24 cellular contexts compared by ENCODE assay signal in genomic region chr15:77009176-77009575, GRCh38. TPM values are rescaled to one million over a fixed set of nuclear protein-coding genes. Genes with fewer than 3 reads are reported as not detected.
DNase-seq lines count a peak whose midpoint lies in the region; ATAC-seq and TF ChIP-seq lines count a peak whose summit lies in the region.
"Had no signal": no experiment of that assay in that cellular context is flagged by ENCODE, and none has a peak within 500 bp of the region (broad histone marks: within the 10 kb centered on the region; RNA-seq: fewer than 3 reads in every experiment).

No MANE protein-coding gene starts in this region.

- H3K36me3 ChIP-seq in CD8-positive, alpha-beta memory T cell (ENCODE audit: insufficient read depth, low read length) = no peaks in the 10 kb centered on the region
- H3K36me3 ChIP-seq in neutrophil = peaks cover 55% of the 10 kb centered on the region
- H3K36me3 ChIP-seq: esophagus muscularis mucosa, prostate gland, sigmoid colon had no signal

- no peak for DNase-seq in activated CD4-positive, alpha-beta T cell treated with anti-CD3 and anti-CD28 coated beads for 36 hours
- no peak for DNase-seq in activated CD4-positive, alpha-beta T cell treated with anti-CD3 and anti-CD28 coated beads, Interleukin-2, amount 50 U/mL, for 4 hours
- no peak for DNase-seq in CD8-positive, alpha-beta memory T cell
- no peak for DNase-seq in NCI-H226
- no peak for DNase-seq in mesenteric fat pad (ENCODE audit: low spot score)
- DNase-seq in amniotic stem cell (lab: John Stamatoyannopoulos, UW) = no peak
- DNase-seq: 8988T; activated B cell treated with CpG ODN at 0.5 μM for 24 hours; activated naive CD4-positive, alpha-beta T cell; cortex of kidney; foreskin melanocyte; heart right ventricle; Kasumi-1; NCI-H146; NCI-H2107; sigmoid colon; stimulated activated CD4-positive, alpha-beta T cell treated with anti-CD3 and anti-CD28 coated beads, Interleukin-4, amount 100 ng/mL, for 4 hours; stimulated activated naive CD4-positive, alpha-beta T cell; testis had no signal

- intact Hi-C loops in activated CD4-positive, alpha-beta T cell treated with anti-CD3 and anti-CD28 coated beads for 36 hours (cut with DNase I, micrococcal nuclease) = loop anchor here in 1 of 2 experiments (10.0 kb wide), 1 partner anchor 1026 kb away; no protein-coding TSS in a partner anchor
- intact Hi-C loops in dendritic cell treated with granulocyte-macrophage colony-stimulating factor and Interleukin-4, amounts not matched to agents 40 ng/mL and 50 ng/mL, for 4 days (cut with micrococcal nuclease) = no loop called here

- H3K4me1 ChIP-seq in CD8-positive, alpha-beta memory T cell (ENCODE audit: insufficient read depth, low read length) = peaks cover 91% of the 10 kb centered on the region
- H3K4me1 ChIP-seq in neutrophil (ENCODE audit: control insufficient read depth in 1 of 2, insufficient read depth in 1 of 2, low read depth in 1 of 2, low read length in 1 of 2) = peaks cover 84 to 96% of the 10 kb centered on the region in 2 experiments
- H3K4me1 ChIP-seq: esophagus muscularis mucosa, prostate gland, sigmoid colon, testis had no signal

- H3K4me3 Mint-ChIP-seq in activated CD4-positive, alpha-beta T cell treated with anti-CD3 and anti-CD28 coated beads for 36 hours = no peak overlapping the region
- peak overlapping the region in 2 of 7 donors; percentile 34 to 49 for H3K4me3 Mint-ChIP-seq in CD8-positive, alpha-beta memory T cell
- no peak overlapping the region for H3K4me3 Mint-ChIP-seq in dendritic cell treated with granulocyte-macrophage colony-stimulating factor and Interleukin-4, amounts not matched to agents 40 ng/mL and 50 ng/mL, for 4 days
- H3K4me3 Mint-ChIP-seq: activated B cell treated with CpG ODN at 0.5 μM for 24 hours had no signal

- H3K27ac ChIP-seq in CD8-positive, alpha-beta memory T cell (ENCODE audit: low read depth, low read length) = no peak overlapping the region
- peak overlapping the region; percentile 94 for H3K27ac ChIP-seq in neutrophil
- H3K27ac ChIP-seq: esophagus muscularis mucosa, heart right ventricle, prostate gland, sigmoid colon, testis had no signal

- H3K27me3 Mint-ChIP-seq in activated CD4-positive, alpha-beta T cell treated with anti-CD3 and anti-CD28 coated beads for 36 hours = no peaks in the 10 kb centered on the region
- no peaks in the 10 kb centered on the region for H3K27me3 Mint-ChIP-seq in CD8-positive, alpha-beta memory T cell
- H3K27me3 Mint-ChIP-seq in dendritic cell treated with granulocyte-macrophage colony-stimulating factor and Interleukin-4, amounts not matched to agents 40 ng/mL and 50 ng/mL, for 4 days = no peaks in the 10 kb centered on the region
- H3K27me3 Mint-ChIP-seq: activated B cell treated with CpG ODN at 0.5 μM for 24 hours had no signal

- ATAC-seq in activated CD4-positive, alpha-beta T cell treated with anti-CD3 and anti-CD28 coated beads for 36 hours = no peak

- no peaks in the 10 kb centered on the region for H3K9me3 ChIP-seq in CD8-positive, alpha-beta memory T cell (ENCODE audit: low read length)
- H3K9me3 ChIP-seq in neutrophil = no peaks in the 10 kb centered on the region
- H3K9me3 ChIP-seq: esophagus muscularis mucosa, heart right ventricle, prostate gland, sigmoid colon, testis had no signal

- no peak overlapping the region for H3K4me3 ChIP-seq in CD8-positive, alpha-beta memory T cell (ENCODE audit: low read length)
- H3K4me3 ChIP-seq in neutrophil (ENCODE audit: low read depth in 1 of 2, low read length in 1 of 2) = no peak overlapping the region
- H3K4me3 ChIP-seq: esophagus muscularis mucosa, heart right ventricle, prostate gland, sigmoid colon, testis had no signal

- CTCF ChIA-PET in activated CD4-positive, alpha-beta T cell treated with anti-CD3 and anti-CD28 coated beads for 36 hours (lab: Charles Lee) = interaction anchor here (0.7 kb wide), 1 partner anchor 12 kb away, joined by 3 read pairs; no protein-coding TSS in a partner anchor
- CTCF ChIA-PET in CD8-positive, alpha-beta memory T cell (lab: Charles Lee) = interaction anchor here (0.7 to 5.1 kb wide), 3 partner anchors 15 to 35 kb away, joined by 3 to 26 read pairs (median 7); no protein-coding TSS in a partner anchor

- H3K9me3 Mint-ChIP-seq in activated CD4-positive, alpha-beta T cell treated with anti-CD3 and anti-CD28 coated beads for 36 hours (ENCODE audit: low read depth) = peaks cover 4% of the 10 kb centered on the region
- no peaks in the 10 kb centered on the region for H3K9me3 Mint-ChIP-seq in CD8-positive, alpha-beta memory T cell
- no peaks in the 10 kb centered on the region for H3K9me3 Mint-ChIP-seq in dendritic cell treated with granulocyte-macrophage colony-stimulating factor and Interleukin-4, amounts not matched to agents 40 ng/mL and 50 ng/mL, for 4 days
- H3K9me3 Mint-ChIP-seq: activated B cell treated with CpG ODN at 0.5 μM for 24 hours had no signal

- peaks cover 80% of the 10 kb centered on the region for H3K4me1 Mint-ChIP-seq in activated CD4-positive, alpha-beta T cell treated with anti-CD3 and anti-CD28 coated beads for 36 hours
- H3K4me1 Mint-ChIP-seq in CD8-positive, alpha-beta memory T cell = peaks cover 83 to 96% (median 94%) of the 10 kb centered on the region in 3 donors
- peaks cover 70% of the 10 kb centered on the region for H3K4me1 Mint-ChIP-seq in dendritic cell treated with granulocyte-macrophage colony-stimulating factor and Interleukin-4, amounts not matched to agents 40 ng/mL and 50 ng/mL, for 4 days (ENCODE audit: low read depth)

- POLR2A ChIA-PET in activated CD4-positive, alpha-beta T cell treated with anti-CD3 and anti-CD28 coated beads for 36 hours (lab: Charles Lee) = no interaction called here
- POLR2A ChIA-PET in CD8-positive, alpha-beta memory T cell (lab: Charles Lee) = no interaction called here

- TF ChIP-seq CTCF in neutrophil (IDR thresholded peaks at IDR 0.05) = no peak

- H3K27me3 ChIP-seq in CD8-positive, alpha-beta memory T cell (ENCODE audit: insufficient read depth, low read length, poor library complexity, severe bottlenecking) = no peaks in the 10 kb centered on the region
- H3K27me3 ChIP-seq in neutrophil = no peaks in the 10 kb centered on the region
- H3K27me3 ChIP-seq: esophagus muscularis mucosa, heart right ventricle, sigmoid colon, testis had no signal

- H3K27ac Mint-ChIP-seq in activated CD4-positive, alpha-beta T cell treated with anti-CD3 and anti-CD28 coated beads for 36 hours = peak overlapping the region; percentile 39
- H3K27ac Mint-ChIP-seq in CD8-positive, alpha-beta memory T cell = peak overlapping the region in 7 of 8 donors; percentile 61 to 92 (median 86)
- peak overlapping the region; percentile 31 for H3K27ac Mint-ChIP-seq in dendritic cell treated with granulocyte-macrophage colony-stimulating factor and Interleukin-4, amounts not matched to agents 40 ng/mL and 50 ng/mL, for 4 days
- H3K27ac Mint-ChIP-seq: activated B cell treated with CpG ODN at 0.5 μM for 24 hours had no signal

- peaks cover 54% of the 10 kb centered on the region for H3K36me3 Mint-ChIP-seq in activated CD4-positive, alpha-beta T cell treated with anti-CD3 and anti-CD28 coated beads for 36 hours (ENCODE audit: low read depth)
- peaks cover 4 to 63% (median 7%) of the 10 kb centered on the region in 3 donors for H3K36me3 Mint-ChIP-seq in CD8-positive, alpha-beta memory T cell
- H3K36me3 Mint-ChIP-seq in dendritic cell treated with granulocyte-macrophage colony-stimulating factor and Interleukin-4, amounts not matched to agents 40 ng/mL and 50 ng/mL, for 4 days (ENCODE audit: low read depth) = peaks cover 79% of the 10 kb centered on the region

RNA-seq across cellular contexts. Expression of gene PSTPIP1, which starts 14.2 kb away (rescaled TPM):
- 100 to 1,000 TPM; 100 to 125 TPM for total RNA-seq in activated CD4-positive, alpha-beta T cell treated with anti-CD3 and anti-CD28 coated beads for 36 hours
- 100 to 1,000 TPM; 123 to 127 TPM for total RNA-seq in CD8-positive, alpha-beta memory T cell
- polyA plus RNA-seq in CD8-positive, alpha-beta memory T cell = 83.1 TPM
- total RNA-seq in mesenteric fat pad = 24.8 TPM
- total RNA-seq: NCI-H460 had no signal

Comparison
In these comparisons a context has a peak if more than half of its experiments do, and no peak if none do; other contexts are left out.
1. H3K27ac Mint-ChIP-seq: peak in every context shown above with its lines; median percentile 86 in CD8-positive, alpha-beta memory T cell; 39 in activated CD4-positive, alpha-beta T cell treated with anti-CD3 and anti-CD28 coated beads for 36 hours; 31 in dendritic cell treated with granulocyte-macrophage colony-stimulating factor and Interleukin-4, amounts not matched to agents 40 ng/mL and 50 ng/mL, for 4 days.